Comparison of ENCODE assay signal across 14 cellular contexts in genomic region chr9:129415954-129416651, GRCh38.
DNase-seq lines count a peak whose midpoint lies in the region; ATAC-seq and TF ChIP-seq lines count a peak whose summit lies in the region.
"Had no signal": no experiment of that assay in that cellular context is flagged by ENCODE, and none has a peak within 500 bp of the region (broad histone marks: within the 10 kb centered on the region; RNA-seq: fewer than 3 reads in every experiment).

No MANE protein-coding gene starts in this region.

- peak overlapping the region; percentile 100 for H3K27ac ChIP-seq in hepatocyte

- H3K4me3 Mint-ChIP-seq in activated naive CD8-positive, alpha-beta T cell: no peak overlapping the region
- no peak overlapping the region for H3K4me3 Mint-ChIP-seq in activated naive CD8-positive, alpha-beta T cell treated with anti-CD3 and anti-CD28 coated beads for 36 hours
- no peak overlapping the region for H3K4me3 Mint-ChIP-seq in stimulated activated memory B cell treated with anti-CD40 and anti-IgM and Interleukin-4, amounts not matched to agents 10 μg/mL and 1 μg/mL and 100 μg/mL, for 72 hours
- H3K4me3 Mint-ChIP-seq in activated CD8-positive, alpha-beta memory T cell treated with anti-CD3 and anti-CD28 coated beads, Interleukin-2, amount 10 ng/mL, durations not matched to agents 7 days and 5 days: no peak overlapping the region
- H3K4me3 Mint-ChIP-seq: activated T-cell treated with anti-CD3 and anti-CD28 coated beads, Interleukin-2, amount 50 U/mL, for 4 hours had no signal

- no peaks in the 10 kb centered on the region for H3K9me3 ChIP-seq in hepatocyte (ENCODE audit: low read depth)
- H3K9me3 ChIP-seq: Peyer's patch had no signal

- peaks cover 47% of the 10 kb centered on the region for H3K4me1 ChIP-seq in hepatocyte (ENCODE audit: insufficient read depth)

- peaks cover 19% of the 10 kb centered on the region for H3K4me1 Mint-ChIP-seq in activated naive CD8-positive, alpha-beta T cell (ENCODE audit: low read depth)
- peaks cover 13% of the 10 kb centered on the region for H3K4me1 Mint-ChIP-seq in activated naive CD8-positive, alpha-beta T cell treated with anti-CD3 and anti-CD28 coated beads for 36 hours
- peaks cover 24% of the 10 kb centered on the region for H3K4me1 Mint-ChIP-seq in stimulated activated memory B cell treated with anti-CD40 and anti-IgM and Interleukin-4, amounts not matched to agents 10 μg/mL and 1 μg/mL and 100 μg/mL, for 72 hours
- H3K4me1 Mint-ChIP-seq in activated CD8-positive, alpha-beta memory T cell treated with anti-CD3 and anti-CD28 coated beads, Interleukin-2, amount 10 ng/mL, durations not matched to agents 7 days and 5 days: peaks cover 23% of the 10 kb centered on the region

- H3K36me3 Mint-ChIP-seq in activated naive CD8-positive, alpha-beta T cell: no peaks in the 10 kb centered on the region
- no peaks in the 10 kb centered on the region for H3K36me3 Mint-ChIP-seq in activated naive CD8-positive, alpha-beta T cell treated with anti-CD3 and anti-CD28 coated beads for 36 hours
- no peaks in the 10 kb centered on the region for H3K36me3 Mint-ChIP-seq in stimulated activated memory B cell treated with anti-CD40 and anti-IgM and Interleukin-4, amounts not matched to agents 10 μg/mL and 1 μg/mL and 100 μg/mL, for 72 hours
- no peaks in the 10 kb centered on the region for H3K36me3 Mint-ChIP-seq in activated CD8-positive, alpha-beta memory T cell treated with anti-CD3 and anti-CD28 coated beads, Interleukin-2, amount 10 ng/mL, durations not matched to agents 7 days and 5 days

- CTCF ChIA-PET in activated CD8-positive, alpha-beta memory T cell treated with anti-CD3 and anti-CD28 coated beads, Interleukin-2, amount 10 ng/mL, durations not matched to agents 7 days and 5 days (lab: Charles Lee): interaction anchor here (0.8 to 1.1 kb wide), 2 partner anchors 44 to 273 kb away, joined by 3 read pairs; no protein-coding TSS in a partner anchor

- 44% methylated on average over 17 of the region's 25 CpGs for WGBS in hepatocyte (ENCODE audit: low lambda C conversion rate, missing lambda C conversion rate)

- H3K79me2 ChIP-seq in hepatocyte: no peaks in the 10 kb centered on the region

- no peak overlapping the region for H2AFZ ChIP-seq in hepatocyte

- TF ChIP-seq CTCF in hepatocyte (IDR thresholded peaks at IDR 0.05; ENCODE audit: poor library complexity): no peak

- peak overlapping the region; percentile 49 for H3K4me2 ChIP-seq in hepatocyte

- H3K4me3 ChIP-seq in hepatocyte: no peak overlapping the region
- H3K4me3 ChIP-seq: Peyer's patch had no signal

- no peak for DNase-seq in activated naive CD8-positive, alpha-beta T cell treated with anti-CD3 and anti-CD28 coated beads for 36 hours
- DNase-seq in NCI-H524 (lab: John Stamatoyannopoulos, UW) (peak; percentile 93 to 98), hepatocyte (ENCODE audit: low spot score) (peak; percentile 58), activated gamma-delta T cell (lab: John Stamatoyannopoulos, UW) (no peak), inferior parietal cortex (ENCODE audit: extremely low spot score) (no peak)
- no peak for DNase-seq in activated CD8-positive, alpha-beta memory T cell treated with anti-CD3 and anti-CD28 coated beads, Interleukin-2, amount 10 ng/mL, durations not matched to agents 7 days and 5 days
- DNase-seq: activated T-cell treated with anti-CD3 and anti-CD28 coated beads, Interleukin-2, amount 50 U/mL, for 4 hours; central memory CD4-positive, alpha-beta T cell; NCI-H2081 treated with DMSO at 0.1 percent for 48 hours; nucleus accumbens; Peyer's patch; stimulated activated CD4-positive, alpha-beta T cell treated with anti-CD3 and anti-CD28 coated beads, Interleukin-2, amount 100 ng/mL, for 48 hours had no signal

- H3K9me3 Mint-ChIP-seq in activated naive CD8-positive, alpha-beta T cell (ENCODE audit: low read depth): no peaks in the 10 kb centered on the region
- H3K9me3 Mint-ChIP-seq in activated naive CD8-positive, alpha-beta T cell treated with anti-CD3 and anti-CD28 coated beads for 36 hours: no peaks in the 10 kb centered on the region
- peaks cover 2% of the 10 kb centered on the region for H3K9me3 Mint-ChIP-seq in stimulated activated memory B cell treated with anti-CD40 and anti-IgM and Interleukin-4, amounts not matched to agents 10 μg/mL and 1 μg/mL and 100 μg/mL, for 72 hours
- H3K9me3 Mint-ChIP-seq in activated CD8-positive, alpha-beta memory T cell treated with anti-CD3 and anti-CD28 coated beads, Interleukin-2, amount 10 ng/mL, durations not matched to agents 7 days and 5 days (ENCODE audit: low read depth): no peaks in the 10 kb centered on the region
- H3K9me3 Mint-ChIP-seq: activated T-cell treated with anti-CD3 and anti-CD28 coated beads, Interleukin-2, amount 50 U/mL, for 4 hours had no signal

- no peak for ATAC-seq in stimulated activated memory B cell treated with anti-CD40 and anti-IgM and Interleukin-4, amounts not matched to agents 10 μg/mL and 1 μg/mL and 100 μg/mL, for 72 hours
- no peak for ATAC-seq in activated CD8-positive, alpha-beta memory T cell treated with anti-CD3 and anti-CD28 coated beads, Interleukin-2, amount 10 ng/mL, durations not matched to agents 7 days and 5 days
- ATAC-seq: activated T-cell treated with anti-CD3 and anti-CD28 coated beads, Interleukin-2, amount 50 U/mL, for 4 hours had no signal

- no peaks in the 10 kb centered on the region for H3K27me3 Mint-ChIP-seq in activated naive CD8-positive, alpha-beta T cell
- no peaks in the 10 kb centered on the region for H3K27me3 Mint-ChIP-seq in activated naive CD8-positive, alpha-beta T cell treated with anti-CD3 and anti-CD28 coated beads for 36 hours
- peaks cover 7% of the 10 kb centered on the region for H3K27me3 Mint-ChIP-seq in stimulated activated memory B cell treated with anti-CD40 and anti-IgM and Interleukin-4, amounts not matched to agents 10 μg/mL and 1 μg/mL and 100 μg/mL, for 72 hours
- no peaks in the 10 kb centered on the region for H3K27me3 Mint-ChIP-seq in activated CD8-positive, alpha-beta memory T cell treated with anti-CD3 and anti-CD28 coated beads, Interleukin-2, amount 10 ng/mL, durations not matched to agents 7 days and 5 days

- no peaks in the 10 kb centered on the region for H3K9me2 ChIP-seq in hepatocyte (replicated peaks; ENCODE audit: insufficient read depth)

- H3K27ac Mint-ChIP-seq in activated naive CD8-positive, alpha-beta T cell: peak overlapping the region; percentile 78
- H3K27ac Mint-ChIP-seq in activated naive CD8-positive, alpha-beta T cell treated with anti-CD3 and anti-CD28 coated beads for 36 hours: no peak overlapping the region
- peak overlapping the region; percentile 48 for H3K27ac Mint-ChIP-seq in stimulated activated memory B cell treated with anti-CD40 and anti-IgM and Interleukin-4, amounts not matched to agents 10 μg/mL and 1 μg/mL and 100 μg/mL, for 72 hours
- H3K27ac Mint-ChIP-seq in activated CD8-positive, alpha-beta memory T cell treated with anti-CD3 and anti-CD28 coated beads, Interleukin-2, amount 10 ng/mL, durations not matched to agents 7 days and 5 days: no peak overlapping the region

- no peaks in the 10 kb centered on the region for H3K27me3 ChIP-seq in hepatocyte
- H3K27me3 ChIP-seq: Peyer's patch had no signal

- H4K20me1 ChIP-seq in hepatocyte (ENCODE audit: insufficient read depth, poor library complexity, severe bottlenecking): no peaks in the 10 kb centered on the region

- H3K36me3 ChIP-seq in hepatocyte (replicated peaks; ENCODE audit: insufficient read depth, low read depth): no peaks in the 10 kb centered on the region
- H3K36me3 ChIP-seq: Peyer's patch had no signal

Comparison
In these comparisons a context has a peak if more than half of its experiments do, and no peak if none do; other contexts are left out.
1. H3K27ac Mint-ChIP-seq: peak in activated naive CD8-positive, alpha-beta T cell (single experiment) and stimulated activated memory B cell treated with anti-CD40 and anti-IgM and Interleukin-4, amounts not matched to agents 10 μg/mL and 1 μg/mL and 100 μg/mL, for 72 hours (single experiment); none in activated naive CD8-positive, alpha-beta T cell treated with anti-CD3 and anti-CD28 coated beads for 36 hours (single experiment) and activated CD8-positive, alpha-beta memory T cell treated with anti-CD3 and anti-CD28 coated beads, Interleukin-2, amount 10 ng/mL, durations not matched to agents 7 days and 5 days (single experiment).
2. DNase-seq: peak in NCI-H524 (2 of 2) and hepatocyte (single experiment); none in activated naive CD8-positive, alpha-beta T cell treated with anti-CD3 and anti-CD28 coated beads for 36 hours (single experiment), activated CD8-positive, alpha-beta memory T cell treated with anti-CD3 and anti-CD28 coated beads, Interleukin-2, amount 10 ng/mL, durations not matched to agents 7 days and 5 days (single experiment), activated gamma-delta T cell (single experiment) and inferior parietal cortex (single experiment).